ENCODE assay signal across 8 cellular contexts in the genomic region with DNA sequence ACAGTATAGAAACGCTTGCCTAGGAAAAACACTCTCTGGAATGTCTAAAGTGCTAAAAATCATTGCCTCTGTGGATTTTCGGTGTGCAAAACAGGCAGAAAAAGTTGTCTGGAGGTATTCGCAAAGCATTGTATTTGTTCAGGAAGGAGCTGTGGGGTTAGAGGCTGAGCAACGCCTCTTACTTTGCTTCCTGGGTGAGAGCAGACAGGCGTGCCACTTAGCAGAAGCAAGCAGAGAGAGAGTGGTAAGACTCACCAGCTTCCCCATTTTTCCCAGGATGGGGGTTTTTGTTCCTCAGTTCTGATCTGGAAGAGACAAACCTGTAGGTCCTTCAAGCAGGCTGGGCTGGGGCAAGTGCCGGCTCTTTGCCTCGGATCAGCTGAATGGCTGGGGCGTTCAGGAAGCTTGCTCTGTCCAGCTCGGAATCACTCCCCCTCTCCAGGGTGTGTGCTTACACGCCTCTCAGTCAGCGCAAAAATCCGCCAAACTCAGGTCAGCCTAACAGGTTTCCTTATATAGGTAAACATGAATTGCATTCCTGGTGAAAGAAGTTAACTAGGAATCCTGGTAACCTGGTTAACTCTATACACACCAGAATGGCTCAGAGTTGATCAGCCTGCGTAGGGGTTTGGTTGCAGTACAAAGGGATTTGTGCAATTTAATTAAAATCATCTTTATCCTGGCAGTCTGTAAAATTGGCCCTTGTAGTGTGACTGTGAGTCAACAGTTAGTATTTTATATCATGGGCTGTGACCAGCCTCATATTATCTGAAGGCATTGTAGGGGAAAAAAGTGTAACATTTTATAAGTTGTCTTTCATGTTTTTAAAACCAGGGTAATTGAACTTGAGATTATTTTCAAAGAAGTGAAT.
DNase-seq lines count a peak whose midpoint lies in the region; ATAC-seq and TF ChIP-seq lines count a peak whose summit lies in the region.
"Had no signal": no experiment of that assay in that cellular context is flagged by ENCODE, and none has a peak within 500 bp of the region (broad histone marks: within the 10 kb centered on the region; RNA-seq: fewer than 3 reads in every experiment).

No MANE protein-coding gene starts in this region.

- ATAC-seq in upper lobe of left lung (ENCODE audit: low FRiP score in 2 of 2) = peak; percentile 72 to 86
- no peak for ATAC-seq in HG02763 (IDR thresholded peaks at IDR 0.05; ENCODE audit: unreplicated experiment)

- DNase-seq in NCI-H2107 (lab: John Stamatoyannopoulos, UW) (peak; percentile 11), coronary artery (ENCODE audit: low spot score) (no peak), left kidney (ENCODE audit: low read depth, low spot score) (peak; percentile 63), upper lobe of left lung (peak in 1 of 2 donors; percentile 55)
- DNase-seq in stimulated activated CD4-positive, alpha-beta T cell treated with anti-CD3 and anti-CD28 coated beads, Interleukin-2, amount 100 ng/mL, for 24 hours = no peak
- no peak for DNase-seq in activated CD8-positive, alpha-beta memory T cell treated with anti-CD3 and anti-CD28 coated beads, Interleukin-2, amount 50 U/mL, for 4 hours
- DNase-seq: activated naive CD4-positive, alpha-beta T cell treated with anti-CD3 and anti-CD28 coated beads, Interleukin-2, amount 10 ng/mL, durations not matched to agents 7 days and 5 days had no signal

- H3K27ac ChIP-seq in coronary artery (no peak overlapping the region), upper lobe of left lung (no peak overlapping the region)

- TF ChIP-seq CTCF in coronary artery (IDR thresholded peaks at IDR 0.05) = no peak
- no peak for TF ChIP-seq CTCF in upper lobe of left lung (IDR thresholded peaks at IDR 0.05)

- peak overlapping the region; percentile 19 for H3K4me3 ChIP-seq in coronary artery
- peak overlapping the region in 2 of 4 donors; percentile 23 to 34 for H3K4me3 ChIP-seq in upper lobe of left lung

- 46% methylated on average over 6 to 13 of the region's 13 CpGs for WGBS in upper lobe of left lung, 2 donors

- no peak for TF ChIP-seq POLR2A in upper lobe of left lung (IDR thresholded peaks at IDR 0.05)

- H3K9me3 ChIP-seq in upper lobe of left lung = no peaks in the 10 kb centered on the region

- no peak for TF ChIP-seq EP300 in upper lobe of left lung (IDR thresholded peaks at IDR 0.05)

- H3K36me3 ChIP-seq in upper lobe of left lung = no peaks in the 10 kb centered on the region

- H3K4me1 ChIP-seq in upper lobe of left lung = no peaks in the 10 kb centered on the region

- no peaks in the 10 kb centered on the region for H3K27me3 ChIP-seq in upper lobe of left lung

Comparison
In these comparisons a context has a peak if more than half of its experiments do, and no peak if none do; other contexts are left out.
1. DNase-seq: peak in NCI-H2107 (single experiment) and left kidney (single experiment); none in coronary artery (single experiment), stimulated activated CD4-positive, alpha-beta T cell treated with anti-CD3 and anti-CD28 coated beads, Interleukin-2, amount 100 ng/mL, for 24 hours (0 of 2) and activated CD8-positive, alpha-beta memory T cell treated with anti-CD3 and anti-CD28 coated beads, Interleukin-2, amount 50 U/mL, for 4 hours (single experiment).